9 cellular contexts compared by ENCODE assay signal in genomic region chr20:41177636-41178035, GRCh38. TPM values are rescaled to one million over a fixed set of nuclear protein-coding genes. Genes with fewer than 3 reads are reported as not detected.
DNase-seq lines count a peak whose midpoint lies in the region; ATAC-seq and TF ChIP-seq lines count a peak whose summit lies in the region.
"Had no signal": no experiment of that assay in that cellular context is flagged by ENCODE, and none has a peak within 500 bp of the region (broad histone marks: within the 10 kb centered on the region; RNA-seq: fewer than 3 reads in every experiment).

No MANE protein-coding gene starts in this region.

- WGBS in endodermal cell (ENCODE audit: insufficient coverage in 1 of 2, insufficient read length in 1 of 2), 2 experiments: 85 to 97% methylated on average over 2 of the region's 2 CpGs

- peaks cover 36% of the 10 kb centered on the region for H3K36me3 Mint-ChIP-seq in endodermal cell (ENCODE audit: low read depth)

- no peaks in the 10 kb centered on the region for H3K9me3 Mint-ChIP-seq in endodermal cell

- H3K4me3 ChIP-seq in ACC112 (ENCODE audit: low read depth, low read length) (no peak overlapping the region), endodermal cell (ENCODE audit: low read length) (no peak overlapping the region)

- H3K27me3 Mint-ChIP-seq in endodermal cell (ENCODE audit: insufficient read depth): no peaks in the 10 kb centered on the region

- H3K79me2 ChIP-seq in ACC112 (ENCODE audit: control insufficient read depth, insufficient read depth, low read length, unreplicated experiment): peaks cover 4% of the 10 kb centered on the region

- peak overlapping the region; percentile 90 for H3K27ac ChIP-seq in ACC112 (ENCODE audit: low read depth, low read length)
- no peak overlapping the region for H3K27ac ChIP-seq in endodermal cell (ENCODE audit: low read depth, low read length)

- no peak overlapping the region for H3K4me3 Mint-ChIP-seq in endodermal cell

- no peaks in the 10 kb centered on the region for H3K9me3 ChIP-seq in endodermal cell (ENCODE audit: control insufficient read depth, low read length)

- H3K36me3 ChIP-seq in ACC112 (ENCODE audit: insufficient read depth, low read length) (peaks cover under 1% of the 10 kb centered on the region; the same call in 1 of the 2 replicates), endodermal cell (ENCODE audit: control insufficient read depth, insufficient read depth, low read length) (peaks cover 56% of the 10 kb centered on the region)

- no peak for ATAC-seq in GM19324 (IDR thresholded peaks at IDR 0.05; ENCODE audit: low FRiP score, unreplicated experiment)
- ATAC-seq in HG03520 (IDR thresholded peaks at IDR 0.05; ENCODE audit: unreplicated experiment): no peak

- DNase-seq in M059J (ENCODE audit: low read depth): peak; percentile 96
- DNase-seq in endodermal cell: peak; percentile 48
- DNase-seq in mucosa of gallbladder (ENCODE audit: low spot score): peak; percentile 52
- no peak for DNase-seq in NCI-H748 treated with DMSO at 0.1 percent for 48 hours (lab: John Stamatoyannopoulos, UW)
- no peak for DNase-seq in COLO829 (ENCODE audit: low spot score)
- DNase-seq: NCI-H1436 treated with DMSO at 0.1 percent for 48 hours had no signal

- no peak overlapping the region for H2AFZ ChIP-seq in ACC112 (ENCODE audit: low read length, unreplicated experiment)

- H3K4me1 Mint-ChIP-seq in endodermal cell: peaks cover 14% of the 10 kb centered on the region

- H3K9ac ChIP-seq in endodermal cell (ENCODE audit: extremely low read depth, low read length, poor library complexity, severe bottlenecking): no peak overlapping the region

- no peak for TF ChIP-seq CTCF in endodermal cell (conservative IDR thresholded peaks at IDR 0.05)

- peak overlapping the region; percentile 23 for H3K27ac Mint-ChIP-seq in endodermal cell

- no peaks in the 10 kb centered on the region for H3K27me3 ChIP-seq in ACC112 (ENCODE audit: insufficient read depth, low read length)
- no peaks in the 10 kb centered on the region for H3K27me3 ChIP-seq in endodermal cell (ENCODE audit: control insufficient read depth, insufficient read depth, low read length, poor library complexity, severe bottlenecking)

- peaks cover 22% of the 10 kb centered on the region for H3K4me1 ChIP-seq in ACC112 (ENCODE audit: control insufficient read depth, insufficient read depth, low read length, unreplicated experiment)
- peaks cover 15% of the 10 kb centered on the region for H3K4me1 ChIP-seq in endodermal cell (ENCODE audit: control insufficient read depth, insufficient read depth, low read length)

RNA-seq across cellular contexts. Expression of gene PLCG1, which starts 40.3 kb away (rescaled TPM):
- total RNA-seq in M059J (2014; rRNA removed; shearing (Covaris generic)): 59.4 and 65.7 TPM in 2 replicates
- total RNA-seq in endodermal cell (100 to 1,000 TPM; 227 to 257 TPM), mucosa of gallbladder (138 TPM)
- polyA plus RNA-seq in endodermal cell (2013, experiment 1 of 2): 283 TPM
- polyA plus RNA-seq in endodermal cell (2013, experiment 2 of 2): 237 TPM

Comparison
In these comparisons a context has a peak if more than half of its experiments do, and no peak if none do; other contexts are left out.
1. DNase-seq: peak in M059J (single experiment), endodermal cell (single experiment) and mucosa of gallbladder (single experiment); none in NCI-H748 treated with DMSO at 0.1 percent for 48 hours (single experiment) and COLO829 (single experiment).